In genomic region chr5:138339086-138339456, GRCh38 we compare ENCODE assay signal across 8 cellular contexts. TPM values are rescaled to one million over a fixed set of nuclear protein-coding genes. Genes with fewer than 3 reads are reported as not detected.
DNase-seq lines count a peak whose midpoint lies in the region; ATAC-seq and TF ChIP-seq lines count a peak whose summit lies in the region.

No MANE protein-coding gene starts in this region.

- no peak for ATAC-seq in Panc1
- ATAC-seq in HG03108 (IDR thresholded peaks at IDR 0.05; ENCODE audit: unreplicated experiment), result no peak
- ATAC-seq in HG02884 (IDR thresholded peaks at IDR 0.05; ENCODE audit: unreplicated experiment), result no peak

- 11 to 12% methylated on average over 8 of the region's 8 CpGs for WGBS in esophagus, 2 donors

- no peak for TF ChIP-seq CTCF in GM06990 (IDR thresholded peaks at IDR 0.05; ENCODE audit: insufficient read depth, low read length, poor library complexity, severe bottlenecking)
- TF ChIP-seq CTCF in Panc1 (IDR thresholded peaks at IDR 0.05), result no peak
- TF ChIP-seq CTCF in neutrophil (IDR thresholded peaks at IDR 0.05), result no peak

- H3K4me1 ChIP-seq in Panc1 (ENCODE audit: control insufficient read depth, insufficient read depth, low read length), result peaks cover 23% of the 10 kb centered on the region
- peaks cover 0 to 6% of the 10 kb centered on the region in 2 donors for H3K4me1 ChIP-seq in esophagus (ENCODE audit: control insufficient read depth in 2 of 2, insufficient read depth in 2 of 2, low read length in 1 of 2)
- peaks cover 55 to 60% of the 10 kb centered on the region in 2 experiments for H3K4me1 ChIP-seq in neutrophil (ENCODE audit: control insufficient read depth in 1 of 2, insufficient read depth in 1 of 2, low read depth in 1 of 2, low read length in 1 of 2)

- POLR2A ChIA-PET in Panc1 (lab: Charles Lee), result no interaction called here

- H3K4me3 ChIP-seq in GM06990 (replicated peaks; ENCODE audit: low read depth, low read length) (peak overlapping the region; percentile 89), Panc1 (ENCODE audit: low read depth in 2 of 2, low read length in 2 of 2) (peak overlapping the region; percentile 88 to 92), esophagus (ENCODE audit: low read depth in 1 of 2, low read length in 2 of 2) (peak overlapping the region; percentile 70 to 74), neutrophil (ENCODE audit: low read depth in 1 of 2, low read length in 1 of 2) (peak overlapping the region; percentile 83 to 95)

- H3K27me3 ChIP-seq in GM06990 (replicated peaks; ENCODE audit: control insufficient read depth, insufficient read depth, low read length), result no peaks in the 10 kb centered on the region
- no peaks in the 10 kb centered on the region for H3K27me3 ChIP-seq in Panc1 (ENCODE audit: control insufficient read depth, insufficient read depth, low read length)
- no peaks in the 10 kb centered on the region for H3K27me3 ChIP-seq in esophagus (ENCODE audit: control insufficient read depth in 1 of 2, insufficient read depth in 2 of 2, low read length in 2 of 2)
- no peaks in the 10 kb centered on the region for H3K27me3 ChIP-seq in neutrophil

- TSS peak; percentile 73 for BruUV-seq in Panc1 (replicated peaks; lab: Mats Ljungman, UMichigan)

- H3K36me3 ChIP-seq in GM06990 (ENCODE audit: control insufficient read depth, insufficient read depth, low read length) (peaks cover 15% of the 10 kb centered on the region), Panc1 (ENCODE audit: control insufficient read depth, insufficient read depth, low read length) (peaks cover 11% of the 10 kb centered on the region), esophagus (ENCODE audit: control insufficient read depth in 2 of 2, insufficient read depth in 2 of 2, low read length in 1 of 2) (peaks cover 0 to 3% of the 10 kb centered on the region in 2 donors), neutrophil (peaks cover 32% of the 10 kb centered on the region)

- CTCF ChIA-PET in Panc1 (lab: Charles Lee), result no interaction called here

- H3K9me3 ChIP-seq in Panc1 (ENCODE audit: control insufficient read depth, insufficient read depth, low read depth, low read length) (no peaks in the 10 kb centered on the region), esophagus (ENCODE audit: control insufficient read depth in 2 of 2, insufficient read depth in 1 of 2, low read depth in 1 of 2, low read length in 1 of 2) (no peaks in the 10 kb centered on the region), neutrophil (no peaks in the 10 kb centered on the region)

- DNase-seq in GM06990 (ENCODE audit: extremely low read depth, insufficient read length) (no peak), Panc1 (ENCODE audit: low read depth, low spot score) (no peak), LoVo (ENCODE audit: low spot score) (no peak), NCI-H1048 (lab: John Stamatoyannopoulos, UW) (no peak)

- intact Hi-C loops in Panc1 (cut with micrococcal nuclease; ENCODE audit: unreplicated experiment), result no loop called here

- peak overlapping the region; percentile 98 for H3K27ac ChIP-seq in Panc1 (ENCODE audit: low read length)
- H3K27ac ChIP-seq in esophagus (ENCODE audit: low read depth in 2 of 2, low read length in 1 of 2), result peak overlapping the region; percentile 85 to 98
- peak overlapping the region; percentile 99 for H3K27ac ChIP-seq in neutrophil

- in situ Hi-C loops in Panc1 (cut with HindIII; ENCODE audit: low pct_unique_long_range_greater_than_20kb, low sequenced_read_pairs), result no loop called here

RNA-seq across cellular contexts. Expression of gene FAM53C, which starts 1.0 kb away (rescaled TPM):
- 50.4 TPM for total RNA-seq in Panc1 (2021; ENCODE audit: unreplicated experiment)
- 56.4 TPM for polyA plus RNA-seq in Panc1 (2012; ENCODE audit: insufficient read length)
- polyA plus RNA-seq in esophagus, result 1 to 10 TPM; 7.4 to 8.7 TPM

RNA-seq across cellular contexts. Expression of gene CDC25C, which starts 7.5 kb away (rescaled TPM):
- 14.1 TPM for total RNA-seq in Panc1 (2021; ENCODE audit: unreplicated experiment)
- polyA plus RNA-seq in Panc1 (2012; ENCODE audit: insufficient read length), result 3.4 TPM
- 1 to 10 TPM; 1.0 to 1.6 TPM for polyA plus RNA-seq in esophagus

RNA-seq across cellular contexts. Expression of gene KDM3B, which starts 13.4 kb away (rescaled TPM):
- total RNA-seq in Panc1 (2021; ENCODE audit: unreplicated experiment), result 65.0 TPM
- polyA plus RNA-seq in Panc1 (2012; ENCODE audit: insufficient read length), result 34.2 TPM
- polyA plus RNA-seq in esophagus, result 10 to 100 TPM; 18.7 to 20.7 TPM
